Comparison of ENCODE assay signal across 1 cellular context in the genomic region with DNA sequence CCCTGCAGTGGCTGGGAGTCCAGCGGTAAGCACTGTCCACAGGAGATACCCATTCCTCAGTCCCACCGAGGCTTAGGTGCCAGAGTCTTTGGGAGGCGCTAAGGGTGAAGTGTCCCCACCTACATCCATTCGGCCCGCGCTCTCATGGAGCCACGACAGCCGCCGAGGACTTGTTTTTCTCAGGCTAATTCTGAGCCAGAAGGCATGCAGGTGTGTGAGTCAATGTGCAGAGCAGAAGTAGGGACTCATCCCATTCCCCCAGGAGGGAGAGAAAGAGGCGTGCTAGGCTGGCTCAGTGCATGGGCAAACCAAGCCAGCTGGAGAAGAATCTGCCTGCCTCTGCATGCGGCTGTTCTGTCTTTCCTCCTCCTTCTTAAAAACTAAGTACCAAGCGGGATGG.
TF ChIP-seq lines count a peak whose summit lies in the region.

No MANE protein-coding gene starts in this region.

TF ChIP-seq in K562, 482 proteins besides CTCF, POLR2A, EP300 and RAD21:
- TF ChIP-seq ZNF512 (tag; IDR thresholded peaks at IDR 0.05): no peak
- TF ChIP-seq ATF1 (CRISPR knock-in tag; IDR thresholded peaks at IDR 0.05): no peak
- no peak for TF ChIP-seq ATF1 (tag; IDR thresholded peaks at IDR 0.05)
- TF ChIP-seq STAT5B (CRISPR knock-in tag; IDR thresholded peaks at IDR 0.05): no peak
- TF ChIP-seq ZKSCAN3 (CRISPR knock-in tag; IDR thresholded peaks at IDR 0.05): no peak
- no peak for TF ChIP-seq GTF2F1 (IDR thresholded peaks at IDR 0.05; ENCODE audit: low read depth, low read length)
- TF ChIP-seq GABPB1 (CRISPR knock-in tag; IDR thresholded peaks at IDR 0.05): no peak
- TF ChIP-seq ZNF239 (CRISPR knock-in tag; IDR thresholded peaks at IDR 0.05): no peak
- TF ChIP-seq NCOA4 (IDR thresholded peaks at IDR 0.05; ENCODE audit: partially characterized antibody): no peak
- no peak for TF ChIP-seq ZNF589 (CRISPR knock-in tag; IDR thresholded peaks at IDR 0.05; ENCODE audit: low read depth)
- TF ChIP-seq, protein P1, sequence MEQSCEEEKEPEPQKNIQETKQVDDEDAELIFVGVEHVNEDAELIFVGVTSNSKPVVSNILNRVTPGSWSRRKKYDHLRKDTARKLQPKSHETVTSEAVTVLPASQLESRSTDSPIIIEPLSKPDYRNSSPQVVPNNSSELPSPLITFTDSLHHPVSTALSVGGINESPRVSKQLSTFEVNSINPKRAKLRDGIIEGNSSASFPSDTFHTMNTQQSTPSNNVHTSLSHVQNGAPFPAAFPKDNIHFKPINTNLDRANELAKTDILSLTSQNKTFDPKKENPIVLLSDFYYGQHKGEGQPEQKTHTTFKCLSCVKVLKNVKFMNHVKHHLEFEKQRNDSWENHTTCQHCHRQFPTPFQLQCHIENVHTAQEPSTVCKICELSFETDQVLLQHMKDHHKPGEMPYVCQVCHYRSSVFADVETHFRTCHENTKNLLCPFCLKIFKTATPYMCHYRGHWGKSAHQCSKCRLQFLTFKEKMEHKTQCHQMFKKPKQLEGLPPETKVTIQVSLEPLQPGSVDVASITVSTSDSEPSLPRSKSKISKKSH (CRISPR knock-in tag; IDR thresholded peaks at IDR 0.05): no peak
- no peak for TF ChIP-seq FOXP1 (CRISPR knock-in tag; IDR thresholded peaks at IDR 0.05)
- no peak for TF ChIP-seq MTA1 (IDR thresholded peaks at IDR 0.05; ENCODE audit: borderline replicate concordance)
- no peak for TF ChIP-seq ZNF561 (CRISPR knock-in tag; conservative IDR thresholded peaks at IDR 0.05)
- TF ChIP-seq, protein P2, sequence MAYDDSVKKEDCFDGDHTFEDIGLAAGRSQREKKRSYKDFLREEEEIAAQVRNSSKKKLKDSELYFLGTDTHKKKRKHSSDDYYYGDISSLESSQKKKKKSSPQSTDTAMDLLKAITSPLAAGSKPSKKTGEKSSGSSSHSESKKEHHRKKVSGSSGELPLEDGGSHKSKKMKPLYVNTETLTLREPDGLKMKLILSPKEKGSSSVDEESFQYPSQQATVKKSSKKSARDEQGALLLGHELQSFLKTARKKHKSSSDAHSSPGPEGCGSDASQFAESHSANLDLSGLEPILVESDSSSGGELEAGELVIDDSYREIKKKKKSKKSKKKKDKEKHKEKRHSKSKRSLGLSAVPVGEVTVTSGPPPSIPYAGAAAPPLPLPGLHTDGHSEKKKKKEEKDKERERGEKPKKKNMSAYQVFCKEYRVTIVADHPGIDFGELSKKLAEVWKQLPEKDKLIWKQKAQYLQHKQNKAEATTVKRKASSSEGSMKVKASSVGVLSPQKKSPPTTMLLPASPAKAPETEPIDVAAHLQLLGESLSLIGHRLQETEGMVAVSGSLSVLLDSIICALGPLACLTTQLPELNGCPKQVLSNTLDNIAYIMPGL (CRISPR knock-in tag; IDR thresholded peaks at IDR 0.05): no peak
- TF ChIP-seq HEY1 (CRISPR knock-in tag; IDR thresholded peaks at IDR 0.05; ENCODE audit: borderline replicate concordance): no peak
- TF ChIP-seq ZNF778 (CRISPR knock-in tag; IDR thresholded peaks at IDR 0.05): no peak
- no peak for TF ChIP-seq YY1 (IDR thresholded peaks at IDR 0.05; ENCODE audit: borderline replicate concordance in 1 of 3, control insufficient read depth in 1 of 3, extremely low read depth in 1 of 3, insufficient read depth in 3 of 3, insufficient read length in 1 of 3, insufficient replicate concordance in 2 of 3, low read depth in 1 of 3, low read length in 2 of 3)
TF ChIP-seq in K562: peak in this region for 0.
